Comparison of ENCODE assay signal across 8 cellular contexts in genomic region chr11:67792242-67792990, GRCh38.
DNase-seq lines count a peak whose midpoint lies in the region; TF ChIP-seq lines count a peak whose summit lies in the region.
"Not testable (repeated sequence)": the region's sequence is repeated elsewhere in the genome, so short reads cannot be mapped to it uniquely, and the experiment has no call there.

No MANE protein-coding gene starts in this region.

- not testable (repeated sequence) for H3K9me3 Mint-ChIP-seq in type B pancreatic cell

- H3K36me3 ChIP-seq in GM06990 (ENCODE audit: control insufficient read depth, insufficient read depth, low read length); SK-N-MC (ENCODE audit: insufficient read depth, low read length): not testable (repeated sequence)

- not testable (repeated sequence) for H3K4me3 ChIP-seq in GM06990 (replicated peaks; ENCODE audit: low read depth, low read length); coronary artery
- peak overlapping the region; percentile 63 for H3K4me3 ChIP-seq in SK-N-MC

- not testable (repeated sequence) for H3K9ac ChIP-seq in SK-N-MC (ENCODE audit: insufficient read length)

- not testable (repeated sequence) for DNase-seq in GM06990 (ENCODE audit: extremely low read depth, insufficient read length); SK-N-MC (ENCODE audit: low read depth, low spot score); coronary artery (ENCODE audit: low spot score); type B pancreatic cell (ENCODE audit: extremely low spot score, unreplicated experiment)
- peak; percentile 64 for DNase-seq in NAMALWA (ENCODE audit: low spot score)
- peak; percentile 67 for DNase-seq in activated T-cell treated with anti-CD3 and anti-CD28 coated beads, Interleukin-2, amount 50 U/mL, for 1 hour
- peak; percentile 57 for DNase-seq in islet precursor cell
- DNase-seq in retina = peak; percentile 30

- not testable (repeated sequence) for H3K27me3 ChIP-seq in GM06990 (replicated peaks; ENCODE audit: control insufficient read depth, insufficient read depth, low read length)

- peaks cover 12% of the 10 kb centered on the region for H3K4me1 Mint-ChIP-seq in type B pancreatic cell (ENCODE audit: unreplicated experiment)

- peak overlapping the region; percentile 42 for H3K27ac Mint-ChIP-seq in type B pancreatic cell

- H3K4me3 Mint-ChIP-seq in type B pancreatic cell = peak overlapping the region; percentile 25

- not testable (repeated sequence) for H3K27me3 Mint-ChIP-seq in type B pancreatic cell

- not testable (repeated sequence) for H3K36me3 Mint-ChIP-seq in type B pancreatic cell

- TF ChIP-seq CTCF in GM06990 (IDR thresholded peaks at IDR 0.05; ENCODE audit: insufficient read depth, low read length, poor library complexity, severe bottlenecking) (peak; percentile 42), coronary artery (IDR thresholded peaks at IDR 0.05) (peak; percentile 52), type B pancreatic cell (conservative IDR thresholded peaks at IDR 0.05) (peak; percentile 77)

- H3K9me3 ChIP-seq in SK-N-MC (ENCODE audit: low read depth, low read length) = not testable (repeated sequence)

- not testable (repeated sequence) for H3K27ac ChIP-seq in SK-N-MC, coronary artery
